ENCODE assay signal across 1 cellular context in the genomic region with DNA sequence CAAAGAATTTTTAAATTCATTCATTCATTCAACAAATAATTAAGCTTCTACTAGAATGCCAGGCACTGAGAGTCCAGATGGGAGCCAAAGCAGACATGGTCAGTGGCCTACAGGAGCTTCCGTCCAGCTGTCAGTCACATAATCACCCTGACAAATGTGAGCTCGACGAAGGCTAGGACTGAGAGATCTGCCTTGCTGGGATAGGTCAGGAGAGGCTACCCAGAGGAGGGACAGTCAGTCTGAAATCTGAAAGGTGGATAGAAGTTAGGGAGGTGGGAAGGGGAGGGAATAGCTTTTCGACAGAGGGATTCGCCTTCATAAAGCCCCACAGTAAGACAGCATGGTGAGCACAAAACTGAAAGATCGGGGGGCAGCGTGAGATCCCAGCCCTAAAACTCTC.
TF ChIP-seq lines count a peak whose summit lies in the region.

No MANE protein-coding gene starts in this region.

TF ChIP-seq in IMR-90, 13 proteins besides CTCF, POLR2A, EP300 and RAD21:
- TF ChIP-seq MAZ (IDR thresholded peaks at IDR 0.05; ENCODE audit: borderline replicate concordance, low read depth, low read length) (no peak), CHD1 (IDR thresholded peaks at IDR 0.05; ENCODE audit: low read depth, low read length) (no peak), RFX5 (IDR thresholded peaks at IDR 0.05; ENCODE audit: low read depth, low read length) (no peak), CEBPB (IDR thresholded peaks at IDR 0.05; ENCODE audit: low read depth, low read length) (no peak), NFE2L2 (IDR thresholded peaks at IDR 0.05; ENCODE audit: low read depth, low read length) (no peak), SMC3 (IDR thresholded peaks at IDR 0.05; ENCODE audit: low read depth, low read length) (no peak), MXI1 (IDR thresholded peaks at IDR 0.05; ENCODE audit: borderline replicate concordance, low read depth, low read length) (no peak), FOS (IDR thresholded peaks at IDR 0.05; ENCODE audit: low read depth, low read length) (no peak), BHLHE40 (IDR thresholded peaks at IDR 0.05; ENCODE audit: low read depth, low read length) (no peak), RCOR1 (IDR thresholded peaks at IDR 0.05; ENCODE audit: insufficient replicate concordance, low read length) (no peak), MAFK (IDR thresholded peaks at IDR 0.05; ENCODE audit: low read depth, low read length) (no peak)
- TF ChIP-seq, protein P1, sequence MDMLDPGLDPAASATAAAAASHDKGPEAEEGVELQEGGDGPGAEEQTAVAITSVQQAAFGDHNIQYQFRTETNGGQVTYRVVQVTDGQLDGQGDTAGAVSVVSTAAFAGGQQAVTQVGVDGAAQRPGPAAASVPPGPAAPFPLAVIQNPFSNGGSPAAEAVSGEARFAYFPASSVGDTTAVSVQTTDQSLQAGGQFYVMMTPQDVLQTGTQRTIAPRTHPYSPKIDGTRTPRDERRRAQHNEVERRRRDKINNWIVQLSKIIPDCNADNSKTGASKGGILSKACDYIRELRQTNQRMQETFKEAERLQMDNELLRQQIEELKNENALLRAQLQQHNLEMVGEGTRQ (IDR thresholded peaks at IDR 0.05; ENCODE audit: low read depth, low read length) = no peak
- TF ChIP-seq, protein P2, sequence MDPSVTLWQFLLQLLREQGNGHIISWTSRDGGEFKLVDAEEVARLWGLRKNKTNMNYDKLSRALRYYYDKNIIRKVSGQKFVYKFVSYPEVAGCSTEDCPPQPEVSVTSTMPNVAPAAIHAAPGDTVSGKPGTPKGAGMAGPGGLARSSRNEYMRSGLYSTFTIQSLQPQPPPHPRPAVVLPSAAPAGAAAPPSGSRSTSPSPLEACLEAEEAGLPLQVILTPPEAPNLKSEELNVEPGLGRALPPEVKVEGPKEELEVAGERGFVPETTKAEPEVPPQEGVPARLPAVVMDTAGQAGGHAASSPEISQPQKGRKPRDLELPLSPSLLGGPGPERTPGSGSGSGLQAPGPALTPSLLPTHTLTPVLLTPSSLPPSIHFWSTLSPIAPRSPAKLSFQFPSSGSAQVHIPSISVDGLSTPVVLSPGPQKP (IDR thresholded peaks at IDR 0.05; ENCODE audit: borderline replicate concordance, low read depth, low read length) = no peak
